Comparison of ENCODE assay signal across 13 cellular contexts in the genomic region with DNA sequence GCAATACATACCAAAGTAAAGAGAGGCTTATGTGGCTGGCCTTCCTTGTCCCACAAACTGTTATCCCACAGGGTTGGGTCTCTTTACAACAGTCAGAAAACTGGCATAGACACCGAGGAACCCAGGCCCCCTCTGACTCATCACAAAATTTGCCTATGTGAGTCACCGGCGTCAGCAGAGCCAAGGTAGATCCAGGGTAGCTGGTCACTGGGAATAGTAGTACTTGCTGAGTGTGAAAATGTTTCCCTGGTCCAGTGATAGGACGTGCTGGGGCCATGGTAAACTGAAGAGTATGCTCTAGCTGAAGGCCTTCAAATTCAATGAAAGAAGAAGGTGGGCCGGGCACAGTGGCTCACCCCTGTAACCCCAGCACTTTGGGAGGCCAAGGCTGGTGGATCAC. TPM values are rescaled to one million over a fixed set of nuclear protein-coding genes. Genes with fewer than 3 reads are reported as not detected.
DNase-seq lines count a peak whose midpoint lies in the region; ATAC-seq and TF ChIP-seq lines count a peak whose summit lies in the region.
"Had no signal": no experiment of that assay in that cellular context is flagged by ENCODE, and none has a peak within 500 bp of the region (broad histone marks: within the 10 kb centered on the region; RNA-seq: fewer than 3 reads in every experiment).

No MANE protein-coding gene starts in this region.

- H3K4me1 Mint-ChIP-seq in chondrocyte (ENCODE audit: low read depth) (peaks cover 9% of the 10 kb centered on the region), nephron progenitor cell (no peaks in the 10 kb centered on the region)

- H3K9me3 Mint-ChIP-seq in chondrocyte (ENCODE audit: low read depth) (no peaks in the 10 kb centered on the region), nephron progenitor cell (peaks cover 44% of the 10 kb centered on the region)

- TF ChIP-seq CTCF in chondrocyte (IDR thresholded peaks at IDR 0.05) (no peak), osteoblast (IDR thresholded peaks at IDR 0.05; ENCODE audit: extremely low read depth, low read depth, low read length) (no peak), nephron progenitor cell (IDR thresholded peaks at IDR 0.05) (no peak)

- no peak overlapping the region for H3K27ac ChIP-seq in osteoblast (ENCODE audit: low read depth, low read length)

- no peaks in the 10 kb centered on the region for H3K27me3 Mint-ChIP-seq in chondrocyte (ENCODE audit: low read depth)
- peaks cover 9% of the 10 kb centered on the region for H3K27me3 Mint-ChIP-seq in nephron progenitor cell (ENCODE audit: low read depth, poor library complexity)
- H3K27me3 Mint-ChIP-seq: activated naive CD8-positive, alpha-beta T cell had no signal

- H3K4me2 ChIP-seq in osteoblast (ENCODE audit: insufficient read depth, low read length) = no peak overlapping the region

- no peak overlapping the region for H3K4me3 Mint-ChIP-seq in chondrocyte (ENCODE audit: unreplicated experiment)
- H3K4me3 Mint-ChIP-seq in nephron progenitor cell = no peak overlapping the region
- H3K4me3 Mint-ChIP-seq: activated naive CD8-positive, alpha-beta T cell had no signal

- H3K9me3 ChIP-seq in MG63 (no peaks in the 10 kb centered on the region), osteoblast (ENCODE audit: low read depth, low read length) (no peaks in the 10 kb centered on the region)

- no peak overlapping the region for H2AFZ ChIP-seq in osteoblast (ENCODE audit: low read length)

- no peaks in the 10 kb centered on the region for H3K4me1 ChIP-seq in osteoblast (ENCODE audit: insufficient read depth, low read length)

- no peaks in the 10 kb centered on the region for H4K20me1 ChIP-seq in osteoblast (ENCODE audit: insufficient read depth, low read length)

- peak; percentile 65 for DNase-seq in ELR (ENCODE audit: low read depth)
- peak; percentile 93 for DNase-seq in MG63
- no peak for DNase-seq in chondrocyte (ENCODE audit: low spot score)
- peak; percentile 56 for DNase-seq in osteoblast (ENCODE audit: insufficient read length, low spot score, missing footprints)
- DNase-seq in NCI-H2107 (lab: John Stamatoyannopoulos, UW) = no peak
- DNase-seq in nephron progenitor cell = no peak
- DNase-seq: activated CD4-positive, alpha-beta T cell treated with anti-CD3 and anti-CD28 coated beads for 1 hour; DMS79; H7; NCI-H187 treated with DMSO at 0.1 percent for 48 hours had no signal

- H3K36me3 Mint-ChIP-seq in chondrocyte (ENCODE audit: low read depth) (no peaks in the 10 kb centered on the region), nephron progenitor cell (ENCODE audit: low read depth) (peaks cover 16% of the 10 kb centered on the region)
- H3K36me3 Mint-ChIP-seq: activated naive CD8-positive, alpha-beta T cell had no signal

- H3K27ac Mint-ChIP-seq in chondrocyte (ENCODE audit: unreplicated experiment) (peak overlapping the region; percentile 27), nephron progenitor cell (no peak overlapping the region)
- H3K27ac Mint-ChIP-seq: activated naive CD8-positive, alpha-beta T cell had no signal

- H3K4me3 ChIP-seq in MG63 (no peak overlapping the region), osteoblast (ENCODE audit: insufficient read depth, low read length) (no peak overlapping the region)

- H3K36me3 ChIP-seq in MG63 = no peaks in the 10 kb centered on the region
- H3K36me3 ChIP-seq in osteoblast (ENCODE audit: insufficient read depth, low read length) = no peaks in the 10 kb centered on the region

- ATAC-seq in GM19351 (IDR thresholded peaks at IDR 0.05; ENCODE audit: unreplicated experiment) (no peak), HG03196 (IDR thresholded peaks at IDR 0.05; ENCODE audit: unreplicated experiment) (no peak)

- H3K79me2 ChIP-seq in osteoblast (ENCODE audit: insufficient read depth, low read length) = no peaks in the 10 kb centered on the region

- H3K27me3 ChIP-seq in MG63 = no peaks in the 10 kb centered on the region
- no peaks in the 10 kb centered on the region for H3K27me3 ChIP-seq in osteoblast (ENCODE audit: insufficient read depth, low read length)

RNA-seq across cellular contexts. Expression of a gene that starts 27.1 kb away (rescaled TPM):
- total RNA-seq in MG63 (2014; rRNA removed; shearing (Covaris generic); ENCODE audit: low replicate concordance) = 26.8 and 27.5 TPM in 2 replicates
- total RNA-seq in chondrocyte (94.0 to 177 TPM (median 96.0 TPM) in 3 replicates), osteoblast (68.4 and 69.8 TPM in 2 replicates)

Comparison
In these comparisons a context has a peak if more than half of its experiments do, and no peak if none do; other contexts are left out.
1. DNase-seq: peak in ELR (single experiment), MG63 (single experiment) and osteoblast (single experiment); none in chondrocyte (single experiment), NCI-H2107 (single experiment) and nephron progenitor cell (single experiment).